1 cellular context compared by ENCODE assay signal in the genomic region with DNA sequence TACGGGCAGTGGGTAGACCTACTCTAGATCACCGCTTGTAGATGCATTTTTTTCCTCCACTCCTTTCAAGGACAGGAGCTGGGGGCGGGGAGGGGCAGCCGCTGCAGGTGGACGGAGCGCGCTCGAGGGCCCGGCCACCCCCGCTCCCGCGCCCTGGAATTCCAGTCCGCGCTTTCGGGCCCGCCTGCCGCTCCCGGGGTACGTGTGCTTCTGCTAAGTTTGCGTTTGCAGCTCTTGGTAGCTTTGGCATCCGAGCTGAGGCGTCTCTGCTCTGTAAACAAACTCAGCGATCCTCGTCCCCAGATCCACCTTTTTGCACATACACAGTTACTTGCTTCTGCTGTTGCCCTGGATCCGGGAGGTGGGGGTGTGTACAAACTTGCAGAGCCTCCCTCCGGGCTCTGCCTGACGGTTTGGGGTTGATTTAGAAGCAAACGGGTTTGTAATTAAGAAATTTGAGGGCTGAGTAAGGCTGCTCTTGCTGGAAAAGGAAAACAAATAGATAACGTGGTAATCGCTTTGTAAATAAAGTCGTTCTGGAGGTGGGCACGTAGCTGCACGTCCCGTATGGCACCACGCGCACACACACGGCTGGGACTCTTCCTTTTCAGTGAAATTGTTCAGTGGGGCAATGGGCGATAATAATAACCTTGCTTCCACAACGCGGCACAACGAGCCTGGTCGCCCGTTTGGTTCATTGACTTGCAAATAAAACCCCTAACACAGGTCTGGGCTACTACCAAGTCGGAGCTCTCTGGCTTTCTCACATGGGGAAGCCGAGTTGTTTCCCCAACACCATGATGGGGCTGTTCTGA.
TF ChIP-seq lines count a peak whose summit lies in the region.

No MANE protein-coding gene starts in this region.

TF ChIP-seq in HEK293, 187 proteins besides CTCF, POLR2A, EP300 and RAD21 (continued from another document and continues in another):
- TF ChIP-seq, protein P1, sequence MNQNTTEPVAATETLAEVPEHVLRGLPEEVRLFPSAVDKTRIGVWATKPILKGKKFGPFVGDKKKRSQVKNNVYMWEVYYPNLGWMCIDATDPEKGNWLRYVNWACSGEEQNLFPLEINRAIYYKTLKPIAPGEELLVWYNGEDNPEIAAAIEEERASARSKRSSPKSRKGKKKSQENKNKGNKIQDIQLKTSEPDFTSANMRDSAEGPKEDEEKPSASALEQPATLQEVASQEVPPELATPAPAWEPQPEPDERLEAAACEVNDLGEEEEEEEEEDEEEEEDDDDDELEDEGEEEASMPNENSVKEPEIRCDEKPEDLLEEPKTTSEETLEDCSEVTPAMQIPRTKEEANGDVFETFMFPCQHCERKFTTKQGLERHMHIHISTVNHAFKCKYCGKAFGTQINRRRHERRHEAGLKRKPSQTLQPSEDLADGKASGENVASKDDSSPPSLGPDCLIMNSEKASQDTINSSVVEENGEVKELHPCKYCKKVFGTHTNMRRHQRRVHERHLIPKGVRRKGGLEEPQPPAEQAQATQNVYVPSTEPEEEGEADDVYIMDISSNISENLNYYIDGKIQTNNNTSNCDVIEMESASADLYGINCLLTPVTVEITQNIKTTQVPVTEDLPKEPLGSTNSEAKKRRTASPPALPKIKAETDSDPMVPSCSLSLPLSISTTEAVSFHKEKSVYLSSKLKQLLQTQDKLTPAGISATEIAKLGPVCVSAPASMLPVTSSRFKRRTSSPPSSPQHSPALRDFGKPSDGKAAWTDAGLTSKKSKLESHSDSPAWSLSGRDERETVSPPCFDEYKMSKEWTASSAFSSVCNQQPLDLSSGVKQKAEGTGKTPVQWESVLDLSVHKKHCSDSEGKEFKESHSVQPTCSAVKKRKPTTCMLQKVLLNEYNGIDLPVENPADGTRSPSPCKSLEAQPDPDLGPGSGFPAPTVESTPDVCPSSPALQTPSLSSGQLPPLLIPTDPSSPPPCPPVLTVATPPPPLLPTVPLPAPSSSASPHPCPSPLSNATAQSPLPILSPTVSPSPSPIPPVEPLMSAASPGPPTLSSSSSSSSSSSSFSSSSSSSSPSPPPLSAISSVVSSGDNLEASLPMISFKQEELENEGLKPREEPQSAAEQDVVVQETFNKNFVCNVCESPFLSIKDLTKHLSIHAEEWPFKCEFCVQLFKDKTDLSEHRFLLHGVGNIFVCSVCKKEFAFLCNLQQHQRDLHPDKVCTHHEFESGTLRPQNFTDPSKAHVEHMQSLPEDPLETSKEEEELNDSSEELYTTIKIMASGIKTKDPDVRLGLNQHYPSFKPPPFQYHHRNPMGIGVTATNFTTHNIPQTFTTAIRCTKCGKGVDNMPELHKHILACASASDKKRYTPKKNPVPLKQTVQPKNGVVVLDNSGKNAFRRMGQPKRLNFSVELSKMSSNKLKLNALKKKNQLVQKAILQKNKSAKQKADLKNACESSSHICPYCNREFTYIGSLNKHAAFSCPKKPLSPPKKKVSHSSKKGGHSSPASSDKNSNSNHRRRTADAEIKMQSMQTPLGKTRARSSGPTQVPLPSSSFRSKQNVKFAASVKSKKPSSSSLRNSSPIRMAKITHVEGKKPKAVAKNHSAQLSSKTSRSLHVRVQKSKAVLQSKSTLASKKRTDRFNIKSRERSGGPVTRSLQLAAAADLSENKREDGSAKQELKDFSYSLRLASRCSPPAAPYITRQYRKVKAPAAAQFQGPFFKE (tag by site-specific recombination; IDR thresholded peaks at IDR 0.05; ENCODE audit: borderline replicate concordance), result no peak
- peak; percentile 45 for TF ChIP-seq ZFHX2 (tag by site-specific recombination; conservative IDR thresholded peaks at IDR 0.05)
- peak; percentile 87 for TF ChIP-seq ZNF324 (tag by site-specific recombination; IDR thresholded peaks at IDR 0.05)
- TF ChIP-seq ZXDB (tag by site-specific recombination; IDR thresholded peaks at IDR 0.05), result peak; percentile 84
- 0 out of 2 replicates have a peak, but pooled peaks have one; percentile 49 for TF ChIP-seq WT1 (tag by site-specific recombination; IDR thresholded peaks at IDR 0.05)
- TF ChIP-seq, protein P2, sequence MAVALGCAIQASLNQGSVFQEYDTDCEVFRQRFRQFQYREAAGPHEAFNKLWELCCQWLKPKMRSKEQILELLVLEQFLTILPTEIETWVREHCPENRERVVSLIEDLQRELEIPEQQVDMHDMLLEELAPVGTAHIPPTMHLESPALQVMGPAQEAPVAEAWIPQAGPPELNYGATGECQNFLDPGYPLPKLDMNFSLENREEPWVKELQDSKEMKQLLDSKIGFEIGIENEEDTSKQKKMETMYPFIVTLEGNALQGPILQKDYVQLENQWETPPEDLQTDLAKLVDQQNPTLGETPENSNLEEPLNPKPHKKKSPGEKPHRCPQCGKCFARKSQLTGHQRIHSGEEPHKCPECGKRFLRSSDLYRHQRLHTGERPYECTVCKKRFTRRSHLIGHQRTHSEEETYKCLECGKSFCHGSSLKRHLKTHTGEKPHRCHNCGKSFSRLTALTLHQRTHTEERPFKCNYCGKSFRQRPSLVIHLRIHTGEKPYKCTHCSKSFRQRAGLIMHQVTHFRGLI (tag by site-specific recombination; IDR thresholded peaks at IDR 0.05), result 0 out of 2 replicates have a peak, but pooled peaks have one; percentile 33
- TF ChIP-seq, protein P3, sequence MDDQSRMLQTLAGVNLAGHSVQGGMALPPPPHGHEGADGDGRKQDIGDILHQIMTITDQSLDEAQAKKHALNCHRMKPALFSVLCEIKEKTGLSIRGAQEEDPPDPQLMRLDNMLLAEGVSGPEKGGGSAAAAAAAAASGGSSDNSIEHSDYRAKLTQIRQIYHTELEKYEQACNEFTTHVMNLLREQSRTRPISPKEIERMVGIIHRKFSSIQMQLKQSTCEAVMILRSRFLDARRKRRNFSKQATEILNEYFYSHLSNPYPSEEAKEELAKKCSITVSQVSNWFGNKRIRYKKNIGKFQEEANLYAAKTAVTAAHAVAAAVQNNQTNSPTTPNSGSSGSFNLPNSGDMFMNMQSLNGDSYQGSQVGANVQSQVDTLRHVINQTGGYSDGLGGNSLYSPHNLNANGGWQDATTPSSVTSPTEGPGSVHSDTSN (CRISPR knock-in tag; IDR thresholded peaks at IDR 0.05), result 0 out of 2 replicates have a peak, but pooled peaks have one; percentile 57
- no peak for TF ChIP-seq ZNF248 (tag by site-specific recombination; IDR thresholded peaks at IDR 0.05)
- TF ChIP-seq, protein P4, sequence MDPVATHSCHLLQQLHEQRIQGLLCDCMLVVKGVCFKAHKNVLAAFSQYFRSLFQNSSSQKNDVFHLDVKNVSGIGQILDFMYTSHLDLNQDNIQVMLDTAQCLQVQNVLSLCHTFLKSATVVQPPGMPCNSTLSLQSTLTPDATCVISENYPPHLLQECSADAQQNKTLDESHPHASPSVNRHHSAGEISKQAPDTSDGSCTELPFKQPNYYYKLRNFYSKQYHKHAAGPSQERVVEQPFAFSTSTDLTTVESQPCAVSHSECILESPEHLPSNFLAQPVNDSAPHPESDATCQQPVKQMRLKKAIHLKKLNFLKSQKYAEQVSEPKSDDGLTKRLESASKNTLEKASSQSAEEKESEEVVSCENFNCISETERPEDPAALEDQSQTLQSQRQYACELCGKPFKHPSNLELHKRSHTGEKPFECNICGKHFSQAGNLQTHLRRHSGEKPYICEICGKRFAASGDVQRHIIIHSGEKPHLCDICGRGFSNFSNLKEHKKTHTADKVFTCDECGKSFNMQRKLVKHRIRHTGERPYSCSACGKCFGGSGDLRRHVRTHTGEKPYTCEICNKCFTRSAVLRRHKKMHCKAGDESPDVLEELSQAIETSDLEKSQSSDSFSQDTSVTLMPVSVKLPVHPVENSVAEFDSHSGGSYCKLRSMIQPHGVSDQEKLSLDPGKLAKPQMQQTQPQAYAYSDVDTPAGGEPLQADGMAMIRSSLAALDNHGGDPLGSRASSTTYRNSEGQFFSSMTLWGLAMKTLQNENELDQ (tag by site-specific recombination; IDR thresholded peaks at IDR 0.05; ENCODE audit: low read depth), result no peak
- TF ChIP-seq IKZF3 (tag by site-specific recombination; IDR thresholded peaks at IDR 0.05), result peak; percentile 71
- TF ChIP-seq, protein P5, sequence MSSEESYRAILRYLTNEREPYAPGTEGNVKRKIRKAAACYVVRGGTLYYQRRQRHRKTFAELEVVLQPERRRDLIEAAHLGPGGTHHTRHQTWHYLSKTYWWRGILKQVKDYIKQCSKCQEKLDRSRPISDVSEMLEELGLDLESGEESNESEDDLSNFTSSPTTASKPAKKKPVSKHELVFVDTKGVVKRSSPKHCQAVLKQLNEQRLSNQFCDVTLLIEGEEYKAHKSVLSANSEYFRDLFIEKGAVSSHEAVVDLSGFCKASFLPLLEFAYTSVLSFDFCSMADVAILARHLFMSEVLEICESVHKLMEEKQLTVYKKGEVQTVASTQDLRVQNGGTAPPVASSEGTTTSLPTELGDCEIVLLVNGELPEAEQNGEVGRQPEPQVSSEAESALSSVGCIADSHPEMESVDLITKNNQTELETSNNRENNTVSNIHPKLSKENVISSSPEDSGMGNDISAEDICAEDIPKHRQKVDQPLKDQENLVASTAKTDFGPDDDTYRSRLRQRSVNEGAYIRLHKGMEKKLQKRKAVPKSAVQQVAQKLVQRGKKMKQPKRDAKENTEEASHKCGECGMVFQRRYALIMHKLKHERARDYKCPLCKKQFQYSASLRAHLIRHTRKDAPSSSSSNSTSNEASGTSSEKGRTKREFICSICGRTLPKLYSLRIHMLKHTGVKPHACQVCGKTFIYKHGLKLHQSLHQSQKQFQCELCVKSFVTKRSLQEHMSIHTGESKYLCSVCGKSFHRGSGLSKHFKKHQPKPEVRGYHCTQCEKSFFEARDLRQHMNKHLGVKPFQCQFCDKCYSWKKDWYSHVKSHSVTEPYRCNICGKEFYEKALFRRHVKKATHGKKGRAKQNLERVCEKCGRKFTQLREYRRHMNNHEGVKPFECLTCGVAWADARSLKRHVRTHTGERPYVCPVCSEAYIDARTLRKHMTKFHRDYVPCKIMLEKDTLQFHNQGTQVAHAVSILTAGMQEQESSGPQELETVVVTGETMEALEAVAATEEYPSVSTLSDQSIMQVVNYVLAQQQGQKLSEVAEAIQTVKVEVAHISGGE (tag by site-specific recombination; conservative IDR thresholded peaks at IDR 0.05; ENCODE audit: low read depth), result 0 out of 2 replicates have a peak, but pooled peaks have one; percentile 24
- TF ChIP-seq, protein P6, sequence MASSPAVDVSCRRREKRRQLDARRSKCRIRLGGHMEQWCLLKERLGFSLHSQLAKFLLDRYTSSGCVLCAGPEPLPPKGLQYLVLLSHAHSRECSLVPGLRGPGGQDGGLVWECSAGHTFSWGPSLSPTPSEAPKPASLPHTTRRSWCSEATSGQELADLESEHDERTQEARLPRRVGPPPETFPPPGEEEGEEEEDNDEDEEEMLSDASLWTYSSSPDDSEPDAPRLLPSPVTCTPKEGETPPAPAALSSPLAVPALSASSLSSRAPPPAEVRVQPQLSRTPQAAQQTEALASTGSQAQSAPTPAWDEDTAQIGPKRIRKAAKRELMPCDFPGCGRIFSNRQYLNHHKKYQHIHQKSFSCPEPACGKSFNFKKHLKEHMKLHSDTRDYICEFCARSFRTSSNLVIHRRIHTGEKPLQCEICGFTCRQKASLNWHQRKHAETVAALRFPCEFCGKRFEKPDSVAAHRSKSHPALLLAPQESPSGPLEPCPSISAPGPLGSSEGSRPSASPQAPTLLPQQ (tag by site-specific recombination; IDR thresholded peaks at IDR 0.05), result peak; percentile 85
- TF ChIP-seq ZBTB8A (tag by site-specific recombination; IDR thresholded peaks at IDR 0.05), result peak; percentile 61; the same call in 1 of the 2 replicates
- no peak for TF ChIP-seq ZNF133 (tag by site-specific recombination; IDR thresholded peaks at IDR 0.05)
- peak; percentile 84 for TF ChIP-seq KLF16 (tag by site-specific recombination; IDR thresholded peaks at IDR 0.05)
- peak; percentile 36; the same call in 1 of the 2 replicates for TF ChIP-seq OVOL3 (tag by site-specific recombination; IDR thresholded peaks at IDR 0.05)
- TF ChIP-seq, protein P7, sequence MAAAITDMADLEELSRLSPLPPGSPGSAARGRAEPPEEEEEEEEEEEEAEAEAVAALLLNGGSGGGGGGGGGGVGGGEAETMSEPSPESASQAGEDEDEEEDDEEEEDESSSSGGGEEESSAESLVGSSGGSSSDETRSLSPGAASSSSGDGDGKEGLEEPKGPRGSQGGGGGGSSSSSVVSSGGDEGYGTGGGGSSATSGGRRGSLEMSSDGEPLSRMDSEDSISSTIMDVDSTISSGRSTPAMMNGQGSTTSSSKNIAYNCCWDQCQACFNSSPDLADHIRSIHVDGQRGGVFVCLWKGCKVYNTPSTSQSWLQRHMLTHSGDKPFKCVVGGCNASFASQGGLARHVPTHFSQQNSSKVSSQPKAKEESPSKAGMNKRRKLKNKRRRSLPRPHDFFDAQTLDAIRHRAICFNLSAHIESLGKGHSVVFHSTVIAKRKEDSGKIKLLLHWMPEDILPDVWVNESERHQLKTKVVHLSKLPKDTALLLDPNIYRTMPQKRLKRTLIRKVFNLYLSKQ (tag by site-specific recombination; IDR thresholded peaks at IDR 0.05; ENCODE audit: borderline replicate concordance), result no peak
- no peak for TF ChIP-seq ZNF23 (tag by site-specific recombination; IDR thresholded peaks at IDR 0.05; ENCODE audit: borderline replicate concordance)
- TF ChIP-seq ZNF776 (tag by site-specific recombination; IDR thresholded peaks at IDR 0.05; ENCODE audit: borderline replicate concordance), result no peak
- no peak for TF ChIP-seq ZNF423 (tag by site-specific recombination; IDR thresholded peaks at IDR 0.05)
- TF ChIP-seq ZNF548 (tag by site-specific recombination; IDR thresholded peaks at IDR 0.05), result no peak
- no peak for TF ChIP-seq MEIS1 (CRISPR knock-in tag; IDR thresholded peaks at IDR 0.05; ENCODE audit: borderline replicate concordance)
- TF ChIP-seq ZNF404 (tag by site-specific recombination; IDR thresholded peaks at IDR 0.05), result no peak
- TF ChIP-seq, protein P8, sequence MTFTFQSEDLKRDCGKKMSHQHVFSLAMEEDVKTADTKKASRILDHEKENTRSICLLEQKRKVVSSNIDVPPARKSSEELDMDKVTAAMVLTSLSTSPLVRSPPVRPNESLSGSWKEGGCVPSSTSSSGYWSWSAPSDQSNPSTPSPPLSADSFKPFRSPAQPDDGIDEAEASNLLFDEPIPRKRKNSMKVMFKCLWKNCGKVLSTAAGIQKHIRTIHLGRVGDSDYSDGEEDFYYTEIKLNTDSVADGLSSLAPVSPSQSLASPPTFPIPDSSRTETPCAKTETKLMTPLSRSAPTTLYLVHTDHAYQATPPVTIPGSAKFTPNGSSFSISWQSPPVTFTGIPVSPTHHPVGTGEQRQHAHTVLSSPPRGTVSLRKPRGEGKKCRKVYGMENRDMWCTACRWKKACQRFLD (tag by site-specific recombination; IDR thresholded peaks at IDR 0.05), result no peak
- TF ChIP-seq ZNF660 (tag by site-specific recombination; IDR thresholded peaks at IDR 0.05), result peak; percentile 96
- no peak for TF ChIP-seq ZNF274 (IDR thresholded peaks at IDR 0.05; ENCODE audit: low read length)
- TF ChIP-seq ZNF274 (tag by site-specific recombination; IDR thresholded peaks at IDR 0.05; ENCODE audit: borderline replicate concordance), result no peak
